Comparison of ENCODE assay signal across 20 cellular contexts in the genomic region with DNA sequence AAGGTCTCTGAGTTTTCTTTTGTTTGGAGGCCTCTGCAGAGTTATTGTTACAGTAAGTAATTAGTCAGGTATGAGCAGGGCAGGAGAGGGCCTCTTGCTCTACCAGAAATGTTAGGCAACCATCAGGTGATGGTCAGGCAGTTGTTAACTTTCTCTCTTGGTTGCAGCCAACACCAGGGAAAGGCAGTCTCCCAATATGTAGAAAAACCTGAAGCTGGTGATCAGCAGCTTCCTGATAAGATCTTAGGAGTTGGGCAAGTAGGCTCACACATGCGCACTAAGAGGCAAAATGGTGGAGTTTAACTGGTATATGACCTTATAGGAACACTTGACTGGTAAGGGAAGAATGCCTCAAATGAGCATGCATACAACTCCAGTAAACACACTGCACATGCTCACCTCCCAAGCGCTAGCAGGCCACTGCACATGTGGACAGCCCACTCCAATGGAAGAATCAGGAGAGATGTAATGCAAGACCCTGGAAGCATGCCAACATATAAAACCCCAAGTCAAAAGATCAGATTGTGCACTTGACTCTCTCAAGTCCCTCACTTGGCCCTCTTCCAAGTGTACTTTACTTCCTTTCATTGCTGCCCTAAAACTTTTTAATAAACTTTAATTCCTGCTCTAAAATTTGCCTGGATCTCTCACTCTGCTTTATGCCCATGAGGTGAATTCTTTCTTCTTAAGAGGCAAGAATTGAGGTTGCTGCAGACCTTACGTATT. TPM values are rescaled to one million over a fixed set of nuclear protein-coding genes. Genes with fewer than 3 reads are reported as not detected.
DNase-seq lines count a peak whose midpoint lies in the region; ATAC-seq and TF ChIP-seq lines count a peak whose summit lies in the region.
"Had no signal": no experiment of that assay in that cellular context is flagged by ENCODE, and none has a peak within 500 bp of the region (broad histone marks: within the 10 kb centered on the region; RNA-seq: fewer than 3 reads in every experiment).

No MANE protein-coding gene starts in this region.

- 72 to 100% methylated on average over 1 to 3 of the region's 3 CpGs for WGBS in gastroesophageal sphincter (ENCODE audit: low coverage in 1 of 2), 2 donors
- WGBS in spleen, 5 donors = 90 to 100% (median 96%) methylated on average over 3 of the region's 3 CpGs

- ATAC-seq in esophagus mucosa (peak; percentile 31), gastroesophageal sphincter (no peak)
- ATAC-seq: HepG2, Panc1 had no signal

- H3K27me3 ChIP-seq in gastroesophageal sphincter = no peaks in the 10 kb centered on the region
- H3K27me3 ChIP-seq in spleen (replicated peaks in 1 of 7) = no peaks in the 10 kb centered on the region

- no peak for TF ChIP-seq EP300 in Ishikawa (IDR thresholded peaks at IDR 0.05; ENCODE audit: borderline replicate concordance)
- TF ChIP-seq EP300 in gastroesophageal sphincter (IDR thresholded peaks at IDR 0.05) = no peak

- no peak overlapping the region for H3K27ac ChIP-seq in gastroesophageal sphincter
- no peak overlapping the region for H3K27ac ChIP-seq in spleen

- DNase-seq in GF-D8 (lab: John Stamatoyannopoulos, UW) (peak; percentile 52), NCI-H82 treated with DMSO at 0.1 percent for 48 hours (lab: John Stamatoyannopoulos, UW; ENCODE audit: unreplicated experiment) (peak; percentile 8), spleen (no peak), KBM-7 (no peak), COLO829 (ENCODE audit: low spot score) (no peak)
- DNase-seq: ACHN, AML-193, COR-L47, MV-4-11, NCI-H1436, NCI-H2029 treated with DMSO at 0.1 percent for 48 hours, NCI-H69, SW 1271, T-helper 9 cell had no signal

- no peak overlapping the region for H3K4me3 ChIP-seq in gastroesophageal sphincter
- H3K4me3 ChIP-seq in spleen = no peak overlapping the region

- H3K36me3 ChIP-seq in gastroesophageal sphincter (no peaks in the 10 kb centered on the region), spleen (no peaks in the 10 kb centered on the region)

- TF ChIP-seq POLR2A in gastroesophageal sphincter (IDR thresholded peaks at IDR 0.05) = no peak
- TF ChIP-seq POLR2A in spleen (IDR thresholded peaks at IDR 0.05) = no peak

- TF ChIP-seq CTCF in gastroesophageal sphincter (IDR thresholded peaks at IDR 0.05) (no peak), spleen (IDR thresholded peaks at IDR 0.05 in 8 of 11, conservative IDR thresholded peaks at IDR 0.05 in 3 of 11) (no peak)

- H3K4me1 ChIP-seq in gastroesophageal sphincter (no peaks in the 10 kb centered on the region), spleen (no peaks in the 10 kb centered on the region)

- intact Hi-C loops in spleen (cut with DNase I; ENCODE audit: low total_unique reads) = no loop called here

- H3K9me3 ChIP-seq in gastroesophageal sphincter (no peaks in the 10 kb centered on the region), spleen (peaks cover 0 to 8% (median 0%) of the 10 kb centered on the region in 8 donors)

- in situ Hi-C loops in KBM-7 (cut with MboI; ENCODE audit: low pct_unique_long_range_greater_than_20kb, low sequenced_read_pairs) = loop anchor here (25.0 kb wide), 1 partner anchor 320 kb away; a partner anchor contains a TSS

- no peak for TF ChIP-seq RAD21 in Ishikawa (IDR thresholded peaks at IDR 0.05; ENCODE audit: low read depth)

TF ChIP-seq in Ishikawa, 13 proteins besides CTCF, POLR2A, EP300 and RAD21:
- peak; percentile 53; the same call in 1 of the 2 replicates for TF ChIP-seq NFIC (IDR thresholded peaks at IDR 0.05)
- TF ChIP-seq, protein P1, sequence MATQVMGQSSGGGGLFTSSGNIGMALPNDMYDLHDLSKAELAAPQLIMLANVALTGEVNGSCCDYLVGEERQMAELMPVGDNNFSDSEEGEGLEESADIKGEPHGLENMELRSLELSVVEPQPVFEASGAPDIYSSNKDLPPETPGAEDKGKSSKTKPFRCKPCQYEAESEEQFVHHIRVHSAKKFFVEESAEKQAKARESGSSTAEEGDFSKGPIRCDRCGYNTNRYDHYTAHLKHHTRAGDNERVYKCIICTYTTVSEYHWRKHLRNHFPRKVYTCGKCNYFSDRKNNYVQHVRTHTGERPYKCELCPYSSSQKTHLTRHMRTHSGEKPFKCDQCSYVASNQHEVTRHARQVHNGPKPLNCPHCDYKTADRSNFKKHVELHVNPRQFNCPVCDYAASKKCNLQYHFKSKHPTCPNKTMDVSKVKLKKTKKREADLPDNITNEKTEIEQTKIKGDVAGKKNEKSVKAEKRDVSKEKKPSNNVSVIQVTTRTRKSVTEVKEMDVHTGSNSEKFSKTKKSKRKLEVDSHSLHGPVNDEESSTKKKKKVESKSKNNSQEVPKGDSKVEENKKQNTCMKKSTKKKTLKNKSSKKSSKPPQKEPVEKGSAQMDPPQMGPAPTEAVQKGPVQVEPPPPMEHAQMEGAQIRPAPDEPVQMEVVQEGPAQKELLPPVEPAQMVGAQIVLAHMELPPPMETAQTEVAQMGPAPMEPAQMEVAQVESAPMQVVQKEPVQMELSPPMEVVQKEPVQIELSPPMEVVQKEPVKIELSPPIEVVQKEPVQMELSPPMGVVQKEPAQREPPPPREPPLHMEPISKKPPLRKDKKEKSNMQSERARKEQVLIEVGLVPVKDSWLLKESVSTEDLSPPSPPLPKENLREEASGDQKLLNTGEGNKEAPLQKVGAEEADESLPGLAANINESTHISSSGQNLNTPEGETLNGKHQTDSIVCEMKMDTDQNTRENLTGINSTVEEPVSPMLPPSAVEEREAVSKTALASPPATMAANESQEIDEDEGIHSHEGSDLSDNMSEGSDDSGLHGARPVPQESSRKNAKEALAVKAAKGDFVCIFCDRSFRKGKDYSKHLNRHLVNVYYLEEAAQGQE (IDR thresholded peaks at IDR 0.05; ENCODE audit: low read depth) = no peak

RNA-seq across cellular contexts. Expression of a gene that starts 23.7 kb away (rescaled TPM):
- total RNA-seq in esophagus mucosa = 14.7 TPM
- total RNA-seq in gastroesophageal sphincter = 1 to 10 TPM; 2.7 to 7.6 (median 4.1) TPM
- 1 to 10 TPM; 5.0 to 9.1 (median 6.2) TPM for total RNA-seq in spleen
- 1 to 10 TPM; 5.2 to 7.2 (median 7.2) TPM for polyA plus RNA-seq in spleen

RNA-seq across cellular contexts. Expression of a gene that starts 46.0 kb away (rescaled TPM):
- total RNA-seq in esophagus mucosa (not detected), gastroesophageal sphincter (1 to 10 TPM in 2 of 4 donors, under 1 TPM in 2; 0.31 to 1.3 (median 0.99) TPM), spleen (10 to 100 TPM in 4 of 7 donors, 1 to 10 TPM in 3; 7.1 to 14.7 (median 10.2) TPM)
- polyA plus RNA-seq in spleen = 1 to 10 TPM in 1 of 3 donors, under 1 TPM in 2; 0.39 to 2.0 (median 0.71) TPM
- total RNA-seq: HepG2, LHCN-M2 had no signal
- polyA plus RNA-seq: HepG2 had no signal

Comparison
In these comparisons a context has a peak if more than half of its experiments do, and no peak if none do; other contexts are left out.
1. DNase-seq: peak in GF-D8 (single experiment) and NCI-H82 treated with DMSO at 0.1 percent for 48 hours (single experiment); none in spleen (single experiment), KBM-7 (single experiment) and COLO829 (single experiment).